ENCODE assay signal across 8 cellular contexts in genomic region chr7:2313450-2314208, GRCh38. TPM values are rescaled to one million over a fixed set of nuclear protein-coding genes. Genes with fewer than 3 reads are reported as not detected.
DNase-seq lines count a peak whose midpoint lies in the region; ATAC-seq and TF ChIP-seq lines count a peak whose summit lies in the region.

No MANE protein-coding gene starts in this region.

- H2AFZ ChIP-seq in H9 (ENCODE audit: low read length) (no peak overlapping the region), mesenchymal stem cell (ENCODE audit: low read depth, low read length) (peak overlapping the region; percentile 79)

- H2AK5ac ChIP-seq in H9 (ENCODE audit: insufficient read length, low read length) (no peak overlapping the region), mesenchymal stem cell (ENCODE audit: low read length, severe bottlenecking) (no peak overlapping the region)

- peaks cover 34% of the 10 kb centered on the region for H3F3A ChIP-seq in DOHH2 (ENCODE audit: control insufficient read depth, insufficient read depth)

- H3K4me2 ChIP-seq in DOHH2 (ENCODE audit: low read length) (peak overlapping the region; percentile 68), H9 (ENCODE audit: insufficient read depth, insufficient read length, low read length) (peak overlapping the region; percentile 69), mesenchymal stem cell (ENCODE audit: low read length, poor library complexity, severe bottlenecking) (peak overlapping the region; percentile 81)

- H3T11ph ChIP-seq in H9 (ENCODE audit: low read length) = no peak overlapping the region

- H2BK5ac ChIP-seq in H9 (ENCODE audit: insufficient read length, low read length) (no peak overlapping the region), mesenchymal stem cell (ENCODE audit: low read depth, low read length, poor library complexity, severe bottlenecking) (no peak overlapping the region)

- DNase-seq in H9 = no peak
- peak; percentile 15 for DNase-seq in OCI-M1 (lab: John Stamatoyannopoulos, UW)
- DNase-seq in dermis blood vessel endothelial cell = peak; percentile 25
- peak; percentile 34 for DNase-seq in mesenchymal stem cell
- DNase-seq in uterus = no peak
- DNase-seq in omental fat pad (ENCODE audit: low spot score) = no peak
- no peak for DNase-seq in DMS153 (lab: John Stamatoyannopoulos, UW)

- TF ChIP-seq POLR2A in uterus (IDR thresholded peaks at IDR 0.05) = no peak

- H3K36me3 Mint-ChIP-seq in H9 (ENCODE audit: insufficient read depth in 1 of 3, low read depth in 3 of 3) = peaks cover 0 to 9% (median 0%) of the 10 kb centered on the region in 3 experiments; a peak in 3 of 7 replicates

- no peak overlapping the region; a peak in 4 of 7 replicates for H3K27ac Mint-ChIP-seq in H9

- H2BK120ac ChIP-seq in H9 (ENCODE audit: low read depth, low read length, poor library complexity, severe bottlenecking) = no peak overlapping the region
- H2BK120ac ChIP-seq in mesenchymal stem cell (ENCODE audit: low read depth, low read length) = peak overlapping the region; percentile 87

- H2BK15ac ChIP-seq in H9 (ENCODE audit: low read depth, low read length) = no peak overlapping the region
- H2BK15ac ChIP-seq in mesenchymal stem cell (ENCODE audit: low read depth, poor library complexity, severe bottlenecking) = peak overlapping the region; percentile 94

- WGBS in H9 (ENCODE audit: extremely low coverage, insufficient read length, low lambda C conversion rate) = no CpG with 5 or more reads among the region's 42 CpGs
- 42% methylated on average over 32 of the region's 42 CpGs for WGBS in mesenchymal stem cell

- H3K9me2 ChIP-seq in DOHH2 (replicated peaks; ENCODE audit: control insufficient read depth, low read length) = no peaks in the 10 kb centered on the region

- H3K36me3 ChIP-seq in DOHH2 (ENCODE audit: control insufficient read depth, low read length) (peaks cover 12% of the 10 kb centered on the region), mesenchymal stem cell (ENCODE audit: control insufficient read depth in 1 of 2, insufficient read depth in 2 of 2, low read depth in 1 of 2, low read length in 2 of 2) (peaks cover 0 to 7% of the 10 kb centered on the region in 2 experiments), uterus (no peaks in the 10 kb centered on the region)

- H3K27ac ChIP-seq in DOHH2 (ENCODE audit: low read depth, low read length) (peak overlapping the region; percentile 51), H9 (ENCODE audit: insufficient read length, low read depth, low read length) (no peak overlapping the region), mesenchymal stem cell (ENCODE audit: low read length, poor library complexity, severe bottlenecking) (no peak overlapping the region), uterus (peak overlapping the region; percentile 71 to 72)

- H3K9me3 Mint-ChIP-seq in H9 = no peaks in the 10 kb centered on the region; a peak in 1 of 5 replicates

- H4K20me1 ChIP-seq in DOHH2 (ENCODE audit: control insufficient read depth, insufficient read depth, low read depth, low read length) (no peaks in the 10 kb centered on the region), H9 (ENCODE audit: control insufficient read depth, insufficient read depth, insufficient read length) (no peaks in the 10 kb centered on the region)

- H3K18ac ChIP-seq in H9 (ENCODE audit: insufficient read length, low read depth, low read length) = peak overlapping the region; percentile 64
- H3K18ac ChIP-seq in mesenchymal stem cell (ENCODE audit: low read depth in 1 of 2, low read length in 2 of 2) = peak overlapping the region; percentile 90 to 91

- no peak overlapping the region for H3K56ac ChIP-seq in H9 (ENCODE audit: insufficient read length, low read depth, low read length)

- peak overlapping the region; percentile 82 for H3K4me3 ChIP-seq in DOHH2 (ENCODE audit: low read length)
- peak overlapping the region; percentile 89 to 96 for H3K4me3 ChIP-seq in mesenchymal stem cell (ENCODE audit: insufficient read depth in 1 of 2, low read depth in 1 of 2, low read length in 2 of 2)
- H3K4me3 ChIP-seq in uterus = peak overlapping the region; percentile 71 to 86

- peak overlapping the region; percentile 36 for H3K9ac ChIP-seq in H9 (ENCODE audit: extremely low read depth, insufficient read length, low read length)
- H3K9ac ChIP-seq in mesenchymal stem cell (ENCODE audit: low read length) = peak overlapping the region; percentile 96

- H3K79me2 ChIP-seq in DOHH2 (ENCODE audit: control insufficient read depth, low read length) (peaks cover 53% of the 10 kb centered on the region), H9 (ENCODE audit: insufficient read depth, low read length) (no peaks in the 10 kb centered on the region; the same call in 1 of the 2 replicates)

- H3K79me1 ChIP-seq in H9 (ENCODE audit: insufficient read depth, low read depth, low read length, poor library complexity, severe bottlenecking) (no peaks in the 10 kb centered on the region), mesenchymal stem cell (replicated peaks; ENCODE audit: low read length, poor library complexity, severe bottlenecking) (peaks cover 21% of the 10 kb centered on the region)

- H3K9me3 ChIP-seq in DOHH2 (ENCODE audit: control insufficient read depth, insufficient read depth, low read length) (peaks cover 7% of the 10 kb centered on the region; the same call in 1 of the 2 replicates), H9 (ENCODE audit: control insufficient read depth, low read depth, low read length) (no peaks in the 10 kb centered on the region), mesenchymal stem cell (ENCODE audit: control insufficient read depth, low read length) (no peaks in the 10 kb centered on the region), uterus (no peaks in the 10 kb centered on the region)

- H3K14ac ChIP-seq in H9 (ENCODE audit: insufficient read depth, low read length) (no peak overlapping the region; the same call in 1 of the 2 replicates), mesenchymal stem cell (ENCODE audit: low read length in 2 of 2) (peak overlapping the region; percentile 89 to 90)

- H3K4me1 ChIP-seq in DOHH2 (ENCODE audit: control insufficient read depth, low read length) (peaks cover 66% of the 10 kb centered on the region), H9 (ENCODE audit: insufficient read depth, low read length) (peaks cover 3% of the 10 kb centered on the region; the same call in 1 of the 2 replicates), mesenchymal stem cell (ENCODE audit: control insufficient read depth, insufficient read depth, low read depth, low read length) (peaks cover 22% of the 10 kb centered on the region), uterus (no peaks in the 10 kb centered on the region)

- no peak for ATAC-seq in omental fat pad (ENCODE audit: low FRiP score)

- intact Hi-C loops in uterus (cut with DNase I; ENCODE audit: low total_unique reads) = no loop called here

- H3K27me3 Mint-ChIP-seq in H9 (ENCODE audit: low read depth) = no peaks in the 10 kb centered on the region; the same call in 1 of the 2 replicates

- H2BK12ac ChIP-seq in H9 (ENCODE audit: insufficient read length, low read depth, low read length) = no peak overlapping the region
- peak overlapping the region in 1 of 2 experiments; percentile 80 for H2BK12ac ChIP-seq in mesenchymal stem cell (ENCODE audit: low read length in 2 of 2)

- no peak overlapping the region for H4K91ac ChIP-seq in H9 (ENCODE audit: insufficient read length, low read depth, low read length)
- peak overlapping the region; percentile 97 for H4K91ac ChIP-seq in mesenchymal stem cell (ENCODE audit: low read length)

- H4K8ac ChIP-seq in H9 (replicated peaks; ENCODE audit: insufficient read length, low read depth, low read length) (no peak overlapping the region), mesenchymal stem cell (ENCODE audit: low read length) (peak overlapping the region; percentile 73)

- peaks cover 13 to 15% of the 10 kb centered on the region in 2 experiments for H3K4me1 Mint-ChIP-seq in H9

- no peak overlapping the region for H2BK20ac ChIP-seq in H9 (ENCODE audit: low read depth, low read length, poor library complexity, severe bottlenecking)

- H3K23ac ChIP-seq in H9 (ENCODE audit: insufficient read length, low read depth, low read length) (no peak overlapping the region), mesenchymal stem cell (ENCODE audit: low read length in 2 of 2) (peak overlapping the region in 1 of 2 experiments; percentile 94)

- H3K27me3 ChIP-seq in DOHH2 (ENCODE audit: control insufficient read depth, low read length) (no peaks in the 10 kb centered on the region), H9 (ENCODE audit: insufficient read depth, low read length) (no peaks in the 10 kb centered on the region), mesenchymal stem cell (ENCODE audit: control insufficient read depth in 1 of 2, insufficient read depth in 1 of 2, low read length in 2 of 2) (no peaks in the 10 kb centered on the region), uterus (no peaks in the 10 kb centered on the region)

- no peak overlapping the region for H4K5ac ChIP-seq in H9 (ENCODE audit: insufficient read length, low read depth, low read length)

- H3K4me3 Mint-ChIP-seq in H9 = peak overlapping the region in 1 of 2 experiments; percentile 95; a peak in 4 of 5 replicates

- TF ChIP-seq CTCF in DOHH2 (IDR thresholded peaks at IDR 0.05; ENCODE audit: low read depth, low read length, poor library complexity, severe bottlenecking) (no peak), H9 (conservative IDR thresholded peaks at IDR 0.05) (no peak), uterus (IDR thresholded peaks at IDR 0.05) (no peak), omental fat pad (IDR thresholded peaks at IDR 0.05) (no peak)

- no peak overlapping the region for H3K4ac ChIP-seq in H9 (ENCODE audit: low read depth, low read length)
- H3K4ac ChIP-seq in mesenchymal stem cell (ENCODE audit: low read depth in 1 of 2, low read length in 2 of 2) = peak overlapping the region; percentile 77 to 84

- no peaks in the 10 kb centered on the region for H3K23me2 ChIP-seq in H9 (ENCODE audit: insufficient read length, low read depth, low read length, poor library complexity, severe bottlenecking)

RNA-seq across cellular contexts. Expression of gene SNX8, which starts 0.6 kb away (rescaled TPM):
- total RNA-seq in H9 (2021) (40.6 and 45.6 TPM in 2 replicates), dermis blood vessel endothelial cell (9.4 and 18.5 TPM in 2 replicates), uterus (10 to 100 TPM in 3 of 4 donors, under 1 TPM in 1; 0.29 to 75.3 (median 30.5) TPM), omental fat pad (10 to 100 TPM; 18.6 to 50.1 (median 26.7) TPM)
- polyA plus RNA-seq in mesenchymal stem cell (2013, experiment 1 of 2) = 26.3 TPM
- polyA plus RNA-seq in mesenchymal stem cell (2013, experiment 2 of 2) = 28.5 TPM

RNA-seq across cellular contexts. Expression of gene EIF3B, which starts 41.0 kb away (rescaled TPM):
- total RNA-seq in H9 (2021) = 337 and 343 TPM in 2 replicates
- 250 and 320 TPM in 2 replicates for total RNA-seq in dermis blood vessel endothelial cell
- 81.4 TPM for polyA plus RNA-seq in mesenchymal stem cell (2013, experiment 1 of 2)
- 76.2 TPM for polyA plus RNA-seq in mesenchymal stem cell (2013, experiment 2 of 2)
- 100 to 1,000 TPM in 2 of 4 donors, 10 to 100 TPM in 2; 67.6 to 155 (median 95.2) TPM for total RNA-seq in uterus
- total RNA-seq in omental fat pad = 100 to 1,000 TPM; 116 to 251 (median 122) TPM

Comparison
In these comparisons a context has a peak if more than half of its experiments do, and no peak if none do; other contexts are left out.
1. H3K27ac ChIP-seq: peak in DOHH2 (single experiment) and uterus (2 of 2); none in H9 (single experiment) and mesenchymal stem cell (single experiment).
2. DNase-seq: peak in OCI-M1 (single experiment), dermis blood vessel endothelial cell (single experiment) and mesenchymal stem cell (single experiment); none in H9 (single experiment), uterus (0 of 2), omental fat pad (single experiment) and DMS153 (single experiment).
3. Peak in every context shown above with its lines, with median percentiles within 50 percentile points of each other: H3K4me2 ChIP-seq and H3K4me3 ChIP-seq.